In the genomic region with DNA sequence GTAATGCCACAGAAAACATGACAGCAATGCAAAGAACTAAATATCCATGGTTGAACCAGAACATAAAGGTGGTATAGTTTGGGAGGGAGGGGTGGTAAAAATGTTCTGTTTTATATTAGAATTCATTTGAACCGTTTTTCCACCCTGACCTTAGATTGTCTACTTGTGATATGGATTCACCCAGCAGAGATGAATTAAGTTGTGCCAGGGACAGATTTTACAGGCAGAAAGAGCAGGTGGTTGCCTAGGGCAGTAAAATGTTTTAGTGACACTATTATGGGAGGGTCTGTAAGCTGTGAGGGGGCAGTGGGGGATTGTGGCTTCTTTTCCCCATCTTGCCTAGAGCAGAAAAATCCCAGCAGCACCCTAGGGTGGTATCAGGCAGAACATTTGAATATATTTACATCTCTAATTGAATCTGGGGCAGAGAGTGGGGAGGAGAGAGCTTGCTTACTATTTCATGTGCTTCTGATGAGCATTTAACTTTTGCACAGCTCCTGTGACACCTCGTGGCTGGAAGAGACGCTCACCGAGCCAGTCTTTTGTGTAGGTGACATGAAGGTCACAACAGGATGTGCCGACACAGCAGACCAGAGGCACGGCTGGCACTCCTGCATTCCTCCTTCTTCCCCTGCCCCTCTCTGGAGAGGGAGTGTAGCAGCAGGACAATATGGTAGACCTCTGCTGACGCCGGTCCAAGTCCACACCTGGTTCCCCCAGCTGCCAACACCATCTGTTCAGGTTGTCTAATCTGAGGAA, we compare ENCODE assay signal across 14 cellular contexts.
"Had no signal": no experiment of that assay in that cellular context is flagged by ENCODE, and none has a peak within 500 bp of the region (broad histone marks: within the 10 kb centered on the region; RNA-seq: fewer than 3 reads in every experiment).

No MANE protein-coding gene starts in this region.

- H3K4me3 ChIP-seq: colonic mucosa, esophagus squamous epithelium, ovary, upper lobe of left lung had no signal

- H3K27ac Mint-ChIP-seq: activated naive CD4-positive, alpha-beta T cell treated with anti-CD3 and anti-CD28 coated beads for 36 hours; activated T-helper 17 cell treated with anti-CD3 and anti-CD28 coated beads, Interleukin-2, amount 50 U/mL, for 72 hours; stimulated activated naive CD8-positive, alpha-beta T cell treated with anti-CD3 and anti-CD28 coated beads, Interleukin-15, Interleukin-2, amounts not matched to agents 100 ng/mL and 50 ng/mL, for 24 hours; T-helper 2 cell treated with Interferon-gamma antibody and Interleukin-4, amounts not matched to agents 5 μg/mL and 100 μg/mL, for 36 hours had no signal

- H3K4me1 Mint-ChIP-seq: activated T-helper 17 cell treated with anti-CD3 and anti-CD28 coated beads, Interleukin-2, amount 50 U/mL, for 72 hours had no signal

- H3K27ac ChIP-seq: colonic mucosa, esophagus squamous epithelium, ovary, upper lobe of left lung had no signal

- ATAC-seq: activated T-helper 17 cell treated with anti-CD3 and anti-CD28 coated beads, Interleukin-2, amount 50 U/mL, for 72 hours had no signal

- H3K9me3 Mint-ChIP-seq: activated naive CD4-positive, alpha-beta T cell treated with anti-CD3 and anti-CD28 coated beads for 36 hours; activated T-helper 17 cell treated with anti-CD3 and anti-CD28 coated beads, Interleukin-2, amount 50 U/mL, for 72 hours; stimulated activated naive CD8-positive, alpha-beta T cell treated with anti-CD3 and anti-CD28 coated beads, Interleukin-15, Interleukin-2, amounts not matched to agents 100 ng/mL and 50 ng/mL, for 24 hours; T-helper 2 cell treated with Interferon-gamma antibody and Interleukin-4, amounts not matched to agents 5 μg/mL and 100 μg/mL, for 36 hours had no signal

- H3K4me1 ChIP-seq: colonic mucosa, esophagus squamous epithelium, upper lobe of left lung had no signal

- H3K36me3 ChIP-seq: colonic mucosa, esophagus squamous epithelium, ovary, upper lobe of left lung had no signal

- H3K4me3 Mint-ChIP-seq: activated naive CD4-positive, alpha-beta T cell treated with anti-CD3 and anti-CD28 coated beads for 36 hours; activated T-helper 17 cell treated with anti-CD3 and anti-CD28 coated beads, Interleukin-2, amount 50 U/mL, for 72 hours; stimulated activated naive CD8-positive, alpha-beta T cell treated with anti-CD3 and anti-CD28 coated beads, Interleukin-15, Interleukin-2, amounts not matched to agents 100 ng/mL and 50 ng/mL, for 24 hours; T-helper 2 cell treated with Interferon-gamma antibody and Interleukin-4, amounts not matched to agents 5 μg/mL and 100 μg/mL, for 36 hours had no signal

- DNase-seq: activated CD8-positive, alpha-beta memory T cell treated with anti-CD3 and anti-CD28 coated beads for 24 hours; activated naive CD4-positive, alpha-beta T cell treated with anti-CD3 and anti-CD28 coated beads for 36 hours; caudate nucleus; colonic mucosa; esophagus squamous epithelium; foreskin fibroblast; head of caudate nucleus; islet precursor cell; ovary; stimulated activated CD4-positive, alpha-beta T cell treated with anti-CD3 and anti-CD28 coated beads, Interleukin-4, amount 100 ng/mL, for 24 hours; upper lobe of left lung had no signal

- H3K9me3 ChIP-seq: colonic mucosa, esophagus squamous epithelium, ovary, upper lobe of left lung had no signal

- H3K27me3 ChIP-seq: colonic mucosa, esophagus squamous epithelium, ovary, upper lobe of left lung had no signal
